21 cellular contexts compared by ENCODE assay signal in genomic region chr5:60568646-60569045, GRCh38.
DNase-seq lines count a peak whose midpoint lies in the region; ATAC-seq, FAIRE-seq and TF ChIP-seq lines count a peak whose summit lies in the region.
"Had no signal": no experiment of that assay in that cellular context is flagged by ENCODE, and none has a peak within 500 bp of the region (broad histone marks: within the 10 kb centered on the region; RNA-seq: fewer than 3 reads in every experiment).

No MANE protein-coding gene starts in this region.

- H3K4me2 ChIP-seq in A549 = no peak overlapping the region
- no peak overlapping the region for H3K4me2 ChIP-seq in DND-41 (ENCODE audit: insufficient read depth, low read length)

- no peak for ATAC-seq in A549
- ATAC-seq in DND-41 (ENCODE audit: insufficient read depth, low read depth) = no peak
- no peak for ATAC-seq in GM18861 (IDR thresholded peaks at IDR 0.05; ENCODE audit: unreplicated experiment)
- no peak for ATAC-seq in T-cell (replicated peaks in 1 of 4)

- H3K36me3 ChIP-seq in DND-41 (ENCODE audit: insufficient read depth, low read length) = no peaks in the 10 kb centered on the region; the same call in 1 of the 2 replicates

- TF ChIP-seq POLR2A in A549 (IDR thresholded peaks at IDR 0.05; ENCODE audit: low read length) = no peak

- H3K27ac Mint-ChIP-seq in neural crest cell (ENCODE audit: unreplicated experiment) (peak overlapping the region; percentile 57), T-cell (no peak overlapping the region)
- no peak overlapping the region for H3K27ac Mint-ChIP-seq in T-helper 2 cell treated with Interferon-gamma antibody and Interleukin-4, amounts not matched to agents 5 μg/mL and 100 μg/mL, for 36 hours
- H3K27ac Mint-ChIP-seq: CD4-positive, alpha-beta memory T cell; HFFc6 had no signal

- no peak overlapping the region for H3K4me3 Mint-ChIP-seq in neural crest cell
- H3K4me3 Mint-ChIP-seq in T-cell = no peak overlapping the region
- no peak overlapping the region for H3K4me3 Mint-ChIP-seq in T-helper 2 cell treated with Interferon-gamma antibody and Interleukin-4, amounts not matched to agents 5 μg/mL and 100 μg/mL, for 36 hours
- H3K4me3 Mint-ChIP-seq: CD4-positive, alpha-beta memory T cell; HFFc6 had no signal

- no peak for TF ChIP-seq EP300 in A549 (IDR thresholded peaks at IDR 0.05)

- TF ChIP-seq CTCF in A549 (IDR thresholded peaks at IDR 0.05) (no peak), DND-41 (IDR thresholded peaks at IDR 0.05; ENCODE audit: borderline replicate concordance, extremely low read depth, low read length, poor library complexity, severe bottlenecking) (no peak), neural crest cell (conservative IDR thresholded peaks at IDR 0.05) (no peak)

- DNase-seq in A549 (ENCODE audit: low read depth in 1 of 2, low spot score in 1 of 2) (peak in 1 of 2 experiments; percentile 9), DND-41 (peak; percentile 22), OCI-M1 (lab: John Stamatoyannopoulos, UW) (peak; percentile 5), neural crest cell (ENCODE audit: low read depth, low spot score) (no peak), T-cell (no peak)
- no peak for DNase-seq in T-helper 2 cell treated with Interferon-gamma antibody and Interleukin-4, amounts not matched to agents 5 μg/mL and 100 μg/mL, for 36 hours (ENCODE audit: low spot score)
- DNase-seq: AML-193; CD4-positive, alpha-beta memory T cell; DMS79 treated with DMSO at 0.1 percent for 48 hours; EL; GM23248; HCEC 1CT; HFFc6; IMR-90; Karpas-422 had no signal

- no peaks in the 10 kb centered on the region for H3K27me3 ChIP-seq in DND-41 (ENCODE audit: insufficient read depth, low read length, poor library complexity)

- no peaks in the 10 kb centered on the region for H3K79me2 ChIP-seq in DND-41 (ENCODE audit: insufficient read depth, low read length)

- WGBS in A549 (ENCODE audit: missing lambda C conversion rate) = 72% methylated on average over 2 of the region's 2 CpGs

- H3K27ac ChIP-seq in A549 (no peak overlapping the region), DND-41 (ENCODE audit: low read length) (no peak overlapping the region)
- H3K27ac ChIP-seq: C4-2B, GM23248, HL-60 had no signal

- no peak overlapping the region for H3K4me3 ChIP-seq in A549
- H3K4me3 ChIP-seq in DND-41 (ENCODE audit: low read depth in 1 of 2, low read length in 2 of 2) = no peak overlapping the region
- H3K4me3 ChIP-seq: GM23248 had no signal

- no peaks in the 10 kb centered on the region for H3K4me1 ChIP-seq in A549
- H3K4me1 ChIP-seq in DND-41 (ENCODE audit: insufficient read depth, low read length) = no peaks in the 10 kb centered on the region

- H3K27me3 Mint-ChIP-seq in neural crest cell (ENCODE audit: low read depth) = no peaks in the 10 kb centered on the region
- H3K27me3 Mint-ChIP-seq in T-cell = no peaks in the 10 kb centered on the region
- no peaks in the 10 kb centered on the region for H3K27me3 Mint-ChIP-seq in T-helper 2 cell treated with Interferon-gamma antibody and Interleukin-4, amounts not matched to agents 5 μg/mL and 100 μg/mL, for 36 hours (ENCODE audit: low read depth)
- H3K27me3 Mint-ChIP-seq: CD4-positive, alpha-beta memory T cell had no signal

- FAIRE-seq in A549 (lab: Jason Lieb, UNC) = no peak
- FAIRE-seq: A204.1, GM12891, H54 had no signal

- no peak for TF ChIP-seq RAD21 in A549 (conservative IDR thresholded peaks at IDR 0.05 in 1 of 2, IDR thresholded peaks at IDR 0.05 in 1 of 2)

- CTCF ChIA-PET in A549 (lab: Yijun Ruan, JAX) = no interaction called here
- CTCF ChIA-PET in T-cell (lab: Charles Lee) = no interaction called here

- H3K9me3 ChIP-seq in A549 (peaks cover 16% of the 10 kb centered on the region; the same call in 2 of the 3 replicates), DND-41 (ENCODE audit: insufficient read depth, low read length, severe bottlenecking) (peaks cover 21% of the 10 kb centered on the region)

- H3K9ac ChIP-seq in DND-41 (ENCODE audit: low read depth, low read length) = no peak overlapping the region
- H3K9ac ChIP-seq: GM23248 had no signal

- H3K4me1 Mint-ChIP-seq in neural crest cell (no peaks in the 10 kb centered on the region), T-cell (no peaks in the 10 kb centered on the region)
- no peaks in the 10 kb centered on the region for H3K4me1 Mint-ChIP-seq in T-helper 2 cell treated with Interferon-gamma antibody and Interleukin-4, amounts not matched to agents 5 μg/mL and 100 μg/mL, for 36 hours (ENCODE audit: low read depth)
- H3K4me1 Mint-ChIP-seq: CD4-positive, alpha-beta memory T cell had no signal

- no peaks in the 10 kb centered on the region for H4K20me1 ChIP-seq in DND-41 (ENCODE audit: insufficient read depth, low read length)

- POLR2A ChIA-PET in A549 (lab: Yijun Ruan, JAX) = no interaction called here
- POLR2A ChIA-PET in T-cell (lab: Charles Lee) = no interaction called here

- H3K36me3 Mint-ChIP-seq in neural crest cell (ENCODE audit: low read depth) (peaks cover 19% of the 10 kb centered on the region), T-cell (no peaks in the 10 kb centered on the region)
- no peaks in the 10 kb centered on the region for H3K36me3 Mint-ChIP-seq in T-helper 2 cell treated with Interferon-gamma antibody and Interleukin-4, amounts not matched to agents 5 μg/mL and 100 μg/mL, for 36 hours (ENCODE audit: low read depth)
- H3K36me3 Mint-ChIP-seq: CD4-positive, alpha-beta memory T cell had no signal

- H3K9me3 Mint-ChIP-seq in neural crest cell (peaks cover 15% of the 10 kb centered on the region), T-cell (peaks cover 11 to 21% (median 16%) of the 10 kb centered on the region in 3 donors)
- H3K9me3 Mint-ChIP-seq in T-helper 2 cell treated with Interferon-gamma antibody and Interleukin-4, amounts not matched to agents 5 μg/mL and 100 μg/mL, for 36 hours = peaks cover 36% of the 10 kb centered on the region

- H2AFZ ChIP-seq in DND-41 (ENCODE audit: low read depth, low read length) = no peak overlapping the region
- H2AFZ ChIP-seq: GM23248 had no signal

TF ChIP-seq in A549, 52 proteins besides CTCF, POLR2A, EP300 and RAD21:
- TF ChIP-seq ZFP36 (IDR thresholded peaks at IDR 0.05; ENCODE audit: borderline replicate concordance, partially characterized antibody) (peak; percentile 60), MAZ (IDR thresholded peaks at IDR 0.05; ENCODE audit: borderline replicate concordance, low read depth, low read length) (no peak), HMGXB4 (CRISPR knock-in tag; IDR thresholded peaks at IDR 0.05; ENCODE audit: borderline replicate concordance) (no peak), KDM5A (IDR thresholded peaks at IDR 0.05) (no peak)
TF ChIP-seq in A549: peak in this region for 1.

Comparison
In these comparisons a context has a peak if more than half of its experiments do, and no peak if none do; other contexts are left out.
1. DNase-seq: peak in DND-41 (single experiment) and OCI-M1 (single experiment); none in neural crest cell (single experiment), T-cell (0 of 34) and T-helper 2 cell treated with Interferon-gamma antibody and Interleukin-4, amounts not matched to agents 5 μg/mL and 100 μg/mL, for 36 hours (single experiment).